In the genomic region with DNA sequence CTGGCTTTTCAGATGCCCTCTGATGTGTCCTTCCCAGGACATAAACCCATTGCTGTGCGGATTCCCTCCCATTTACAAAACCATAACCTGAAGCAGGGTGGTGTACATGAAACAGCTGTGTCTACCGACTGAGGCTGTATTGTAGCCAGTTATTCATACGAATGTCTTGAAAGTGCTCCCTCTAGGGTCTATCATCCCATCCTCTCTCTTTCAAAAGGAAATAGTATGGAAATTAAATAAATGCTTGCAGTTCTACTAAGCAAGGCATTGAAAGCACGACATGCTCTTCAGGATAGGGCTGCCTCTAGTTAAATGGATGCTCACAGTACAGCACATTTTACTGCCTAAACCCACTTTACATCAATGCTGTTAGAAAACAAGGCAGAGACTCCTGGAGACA, we compare ENCODE assay signal across 21 cellular contexts.
A peak's percentile ranks its signal among the peaks of the same experiment; 100 is the strongest.
DNase-seq lines count a peak whose midpoint lies in the region; ATAC-seq, FAIRE-seq and TF ChIP-seq lines count a peak whose summit lies in the region.
"Had no signal": no experiment of that assay in that cellular context is flagged by ENCODE, and none has a peak within 500 bp of the region (broad histone marks: within the 10 kb centered on the region; RNA-seq: fewer than 3 reads in every experiment).

No MANE protein-coding gene starts in this region.

- ATAC-seq in HG02885 (IDR thresholded peaks at IDR 0.05; ENCODE audit: poor library complexity, unreplicated experiment), result no peak

- no peaks in the 10 kb centered on the region for H3K9me3 ChIP-seq in kidney (ENCODE audit: control insufficient read depth in 1 of 2, low read length in 2 of 2)
- H3K9me3 ChIP-seq: testis, vagina had no signal

- no peak overlapping the region for H3K27ac ChIP-seq in kidney (ENCODE audit: low read depth in 2 of 2, low read length in 2 of 2)
- H3K27ac ChIP-seq: KMS-11, skin epidermis, testis, vagina had no signal

- H3K36me3 Mint-ChIP-seq in neural crest cell (ENCODE audit: low read depth), result no peaks in the 10 kb centered on the region

- H3K36me3 ChIP-seq in kidney (ENCODE audit: control insufficient read depth in 1 of 2, insufficient read depth in 2 of 2, low read length in 2 of 2), result no peaks in the 10 kb centered on the region
- H3K36me3 ChIP-seq: vagina had no signal

- H3K9ac ChIP-seq in kidney (ENCODE audit: low read length in 2 of 2), result no peak overlapping the region
- H3K9ac ChIP-seq: KMS-11 had no signal

- FAIRE-seq in kidney (lab: Jason Lieb, UNC), result no peak
- FAIRE-seq: bronchial epithelial cell had no signal

- intact Hi-C loops in kidney (cut with DNase I), result no loop called here

- no peaks in the 10 kb centered on the region for H3K9me3 Mint-ChIP-seq in neural crest cell
- H3K9me3 Mint-ChIP-seq: activated B cell treated with CpG ODN at 0.5 μM for 24 hours; CD4-positive, alpha-beta T cell; dendritic cell treated with granulocyte-macrophage colony-stimulating factor and Interleukin-4, amounts not matched to agents 40 ng/mL and 50 ng/mL, for 4 days had no signal

- H3K4me1 ChIP-seq in kidney (ENCODE audit: control insufficient read depth in 1 of 2, insufficient read depth in 1 of 2, low read depth in 1 of 2, low read length in 2 of 2), result no peaks in the 10 kb centered on the region
- H3K4me1 ChIP-seq: testis, vagina had no signal

- H3K4me3 ChIP-seq in astrocyte of the spinal cord (ENCODE audit: low read depth, low read length), result no peak overlapping the region
- no peak overlapping the region for H3K4me3 ChIP-seq in kidney (ENCODE audit: low read length in 2 of 2)
- H3K4me3 ChIP-seq: skin epidermis, testis, vagina had no signal

- peaks cover 26% of the 10 kb centered on the region for H3K27me3 Mint-ChIP-seq in neural crest cell (ENCODE audit: low read depth)

- no peak overlapping the region for H3K27ac Mint-ChIP-seq in neural crest cell (ENCODE audit: unreplicated experiment)
- H3K27ac Mint-ChIP-seq: activated B cell treated with CpG ODN at 0.5 μM for 24 hours; CD4-positive, alpha-beta T cell; dendritic cell treated with granulocyte-macrophage colony-stimulating factor and Interleukin-4, amounts not matched to agents 40 ng/mL and 50 ng/mL, for 4 days had no signal

- H3K4me1 Mint-ChIP-seq in neural crest cell, result peaks cover 45% of the 10 kb centered on the region
- H3K4me1 Mint-ChIP-seq: activated B cell treated with CpG ODN at 0.5 μM for 24 hours had no signal

- H3K4me3 Mint-ChIP-seq in neural crest cell, result peak overlapping the region; percentile 47
- H3K4me3 Mint-ChIP-seq: activated B cell treated with CpG ODN at 0.5 μM for 24 hours; CD4-positive, alpha-beta T cell; dendritic cell treated with granulocyte-macrophage colony-stimulating factor and Interleukin-4, amounts not matched to agents 40 ng/mL and 50 ng/mL, for 4 days had no signal

- peak; percentile 4 for TF ChIP-seq CTCF in astrocyte of the spinal cord (IDR thresholded peaks at IDR 0.05; ENCODE audit: low read depth, low read length)
- no peak for TF ChIP-seq CTCF in neural crest cell (conservative IDR thresholded peaks at IDR 0.05)
- TF ChIP-seq CTCF in kidney (IDR thresholded peaks at IDR 0.05; ENCODE audit: borderline replicate concordance, extremely low read depth, insufficient read depth), result no peak

- in situ Hi-C loops in astrocyte of the spinal cord (cut with HindIII; ENCODE audit: low sequenced_read_pairs), result no loop called here

- DNase-seq in EH (ENCODE audit: low read depth) (peak; percentile 5), LHCN-M2 (ENCODE audit: low read depth) (peak; percentile 4), astrocyte of the spinal cord (ENCODE audit: low read depth, low spot score) (peak; percentile 5), neural crest cell (ENCODE audit: low read depth, low spot score) (no peak), kidney (no peak), DMS79 (lab: John Stamatoyannopoulos, UW) (no peak)
- DNase-seq: activated B cell treated with CpG ODN at 0.5 μM for 24 hours; activated CD4-positive, alpha-beta T cell treated with anti-CD3 and anti-CD28 coated beads, Interleukin-2, amount 50 U/mL, for 48 hours; activated effector memory CD4-positive, alpha-beta T cell treated with Interleukin-2 at 50 U/mL for 16 hours; CD4-positive, alpha-beta T cell; GDM1; NCI-H524 treated with DMSO at 0.1 percent for 48 hours; stimulated activated CD4-positive, alpha-beta T cell treated with anti-CD3 and anti-CD28 coated beads, Interleukin-1b, Interleukin-23, amount 100 ng/mL, for 48 hours; SW 1271; testis had no signal

Comparison
In these comparisons a context has a peak if more than half of its experiments do, and no peak if none do; other contexts are left out.
1. DNase-seq: peak in EH (single experiment), LHCN-M2 (single experiment) and astrocyte of the spinal cord (single experiment); none in neural crest cell (single experiment), kidney (single experiment) and DMS79 (single experiment).